In genomic region chr1:216034506-216034905, GRCh38 we compare ENCODE assay signal across 10 cellular contexts.
DNase-seq lines count a peak whose midpoint lies in the region; ATAC-seq, FAIRE-seq and TF ChIP-seq lines count a peak whose summit lies in the region.
"Had no signal": no experiment of that assay in that cellular context is flagged by ENCODE, and none has a peak within 500 bp of the region (broad histone marks: within the 10 kb centered on the region; RNA-seq: fewer than 3 reads in every experiment).

No MANE protein-coding gene starts in this region.

- CTCF ChIA-PET in HepG2 (lab: Yijun Ruan, JAX; ENCODE audit: low intra/inter-chr PET ratio, low total read pairs), result no interaction called here

- H4K20me1 ChIP-seq in HepG2 (ENCODE audit: insufficient read depth, low read length) (no peaks in the 10 kb centered on the region), Karpas-422 (ENCODE audit: insufficient read depth, low read depth, low read length) (no peaks in the 10 kb centered on the region)

- H3K27ac ChIP-seq in HepG2 (ENCODE audit: extremely low read length, insufficient read depth, low read length) (no peak overlapping the region), heart left ventricle (no peak overlapping the region), Karpas-422 (ENCODE audit: low read length) (no peak overlapping the region), esophagus muscularis mucosa (replicated peaks in 1 of 4) (no peak overlapping the region)

- DNase-seq in D721Med (ENCODE audit: insufficient read length, low spot score) (no peak), SHP77 treated with DMSO at 0.1 percent for 48 hours (lab: John Stamatoyannopoulos, UW) (peak; percentile 12), HepG2 (ENCODE audit: low spot score) (no peak), heart left ventricle (no peak), Karpas-422 (no peak), putamen (ENCODE audit: low spot score) (no peak), esophagus muscularis mucosa (ENCODE audit: extremely low spot score) (no peak)
- DNase-seq: activated CD4-positive, CD25-positive, alpha-beta regulatory T cell treated with anti-CD3 and anti-CD28 coated beads, Interleukin-2, amount 50 U/mL, for 72 hours; amygdala had no signal

- H2AFZ ChIP-seq in HepG2 (ENCODE audit: low read length) (no peak overlapping the region), Karpas-422 (ENCODE audit: low read length) (no peak overlapping the region)

- no peaks in the 10 kb centered on the region for H3K36me3 ChIP-seq in HepG2 (replicated peaks in 1 of 2; ENCODE audit: control insufficient read depth in 1 of 2, insufficient read depth in 2 of 2, low read length in 2 of 2)
- H3K36me3 ChIP-seq in heart left ventricle, result no peaks in the 10 kb centered on the region
- H3K36me3 ChIP-seq in Karpas-422 (ENCODE audit: insufficient read depth, low read length), result no peaks in the 10 kb centered on the region
- H3K36me3 ChIP-seq in esophagus muscularis mucosa, result no peaks in the 10 kb centered on the region

- TF ChIP-seq CTCF in D721Med (IDR thresholded peaks at IDR 0.05; ENCODE audit: insufficient read depth, missing control alignments) (peak; percentile 47), HepG2 (CRISPR knock-in tag; IDR thresholded peaks at IDR 0.05) (peak; percentile 60), heart left ventricle (IDR thresholded peaks at IDR 0.05) (peak in 1 of 12 donors; percentile 6), esophagus muscularis mucosa (IDR thresholded peaks at IDR 0.05) (no peak)

- WGBS in HepG2 (ENCODE audit: low lambda C conversion rate), result 0% methylated on average over 3 of the region's 3 CpGs
- 47 to 69% (median 61%) methylated on average over 3 of the region's 3 CpGs for WGBS in heart left ventricle, 4 donors
- 80% methylated on average over 3 of the region's 3 CpGs for WGBS in esophagus muscularis mucosa

- BruUV-seq in HepG2 (replicated peaks; lab: Mats Ljungman, UMichigan), result no TSS peak

- TF ChIP-seq EP300 in HepG2 (IDR thresholded peaks at IDR 0.05; ENCODE audit: low read depth in 2 of 2, low read length in 2 of 2), result no peak
- no peak for TF ChIP-seq EP300 in HepG2 (CRISPR knock-in tag; IDR thresholded peaks at IDR 0.05; ENCODE audit: borderline replicate concordance)
- TF ChIP-seq EP300 in esophagus muscularis mucosa (IDR thresholded peaks at IDR 0.05), result no peak

- TF ChIP-seq RAD21 in HepG2 (CRISPR knock-in tag; IDR thresholded peaks at IDR 0.05), result no peak

- FAIRE-seq in D721Med (lab: Jason Lieb, UNC), result no peak
- FAIRE-seq in HepG2 (lab: Jason Lieb, UNC), result no peak

- no peaks in the 10 kb centered on the region for H3K9me2 ChIP-seq in Karpas-422 (replicated peaks; ENCODE audit: insufficient read depth, low read length)

- H3K9me3 ChIP-seq in HepG2 (ENCODE audit: low read length) (no peaks in the 10 kb centered on the region), heart left ventricle (peaks cover 0 to 4% (median 0%) of the 10 kb centered on the region in 12 donors), Karpas-422 (ENCODE audit: low read length) (no peaks in the 10 kb centered on the region), esophagus muscularis mucosa (peaks cover 0 to 6% (median 0%) of the 10 kb centered on the region in 4 donors)

- no peak for TF ChIP-seq POLR2A in HepG2 (IDR thresholded peaks at IDR 0.05; ENCODE audit: insufficient read depth in 1 of 2, low read depth in 2 of 2, low read length in 2 of 2)
- no peak for TF ChIP-seq POLR2A in heart left ventricle (IDR thresholded peaks at IDR 0.05)
- TF ChIP-seq POLR2A in esophagus muscularis mucosa (IDR thresholded peaks at IDR 0.05; ENCODE audit: low read depth), result no peak

- H3K9ac ChIP-seq in HepG2 (ENCODE audit: insufficient read depth, low read depth, low read length) (no peak overlapping the region), Karpas-422 (ENCODE audit: low read length) (no peak overlapping the region)

- H3K79me2 ChIP-seq in HepG2 (ENCODE audit: insufficient read depth, low read length), result no peaks in the 10 kb centered on the region
- H3K79me2 ChIP-seq in Karpas-422 (ENCODE audit: low read length), result no peaks in the 10 kb centered on the region

- in situ Hi-C loops in HepG2 (cut with HindIII; ENCODE audit: extremely low pct_ligation_motif_present, low pct_unique_long_range_greater_than_20kb), result no loop called here

- no peaks in the 10 kb centered on the region for H3K4me1 ChIP-seq in HepG2 (ENCODE audit: insufficient read depth, low read length)
- no peaks in the 10 kb centered on the region for H3K4me1 ChIP-seq in heart left ventricle
- H3K4me1 ChIP-seq in Karpas-422 (ENCODE audit: low read length), result no peaks in the 10 kb centered on the region
- no peaks in the 10 kb centered on the region for H3K4me1 ChIP-seq in esophagus muscularis mucosa

- ATAC-seq in HG02938 (IDR thresholded peaks at IDR 0.05; ENCODE audit: unreplicated experiment) (peak; percentile 44), HepG2 (peak; percentile 91), heart left ventricle (no peak)

- intact Hi-C loops in HepG2 (cut with micrococcal nuclease; ENCODE audit: unreplicated experiment), result loop anchor here (10.0 kb wide), 1 partner anchor 190 kb away; no protein-coding TSS in a partner anchor
- intact Hi-C loops in heart left ventricle (cut with DNase I), result no loop called here
- intact Hi-C loops in esophagus muscularis mucosa (cut with DNase I), result no loop called here

- H3K4me3 ChIP-seq in HepG2 (replicated peaks in 1 of 3; ENCODE audit: insufficient read depth in 1 of 3, low read depth in 2 of 3, low read length in 3 of 3), result no peak overlapping the region
- H3K4me3 ChIP-seq in heart left ventricle, result no peak overlapping the region
- H3K4me3 ChIP-seq in Karpas-422 (ENCODE audit: low read length), result no peak overlapping the region
- H3K4me3 ChIP-seq in esophagus muscularis mucosa, result no peak overlapping the region

- no peaks in the 10 kb centered on the region for H3K27me3 ChIP-seq in HepG2 (ENCODE audit: control insufficient read depth in 1 of 2, insufficient read depth in 2 of 2, low read length in 2 of 2)
- H3K27me3 ChIP-seq in heart left ventricle, result no peaks in the 10 kb centered on the region
- H3K27me3 ChIP-seq in Karpas-422 (ENCODE audit: low read length), result no peaks in the 10 kb centered on the region
- no peaks in the 10 kb centered on the region for H3K27me3 ChIP-seq in esophagus muscularis mucosa

- H3K4me2 ChIP-seq in HepG2 (ENCODE audit: low read depth, low read length) (no peak overlapping the region), Karpas-422 (ENCODE audit: low read depth, low read length, poor library complexity, severe bottlenecking) (no peak overlapping the region)

- POLR2A ChIA-PET in HepG2 (lab: Yijun Ruan, JAX), result no interaction called here

TF ChIP-seq in HepG2, 621 proteins besides CTCF, POLR2A, EP300 and RAD21 (continues in another document):
- peak; percentile 51; the same call in 1 of the 2 replicates for TF ChIP-seq SMC3 (IDR thresholded peaks at IDR 0.05; ENCODE audit: low read length)
- no peak for TF ChIP-seq NFAT5 (CRISPR knock-in tag; IDR thresholded peaks at IDR 0.05)
- TF ChIP-seq HOMEZ (CRISPR knock-in tag; IDR thresholded peaks at IDR 0.05; ENCODE audit: low read depth), result no peak

Comparison
In these comparisons a context has a peak if more than half of its experiments do, and no peak if none do; other contexts are left out.
1. CTCF ChIP-seq: peak in D721Med (single experiment) and HepG2 (single experiment); none in esophagus muscularis mucosa (0 of 3).
2. ATAC-seq: peak in HG02938 (single experiment) and HepG2 (single experiment); none in heart left ventricle (0 of 4).